21 cellular contexts compared by ENCODE assay signal in the genomic region with DNA sequence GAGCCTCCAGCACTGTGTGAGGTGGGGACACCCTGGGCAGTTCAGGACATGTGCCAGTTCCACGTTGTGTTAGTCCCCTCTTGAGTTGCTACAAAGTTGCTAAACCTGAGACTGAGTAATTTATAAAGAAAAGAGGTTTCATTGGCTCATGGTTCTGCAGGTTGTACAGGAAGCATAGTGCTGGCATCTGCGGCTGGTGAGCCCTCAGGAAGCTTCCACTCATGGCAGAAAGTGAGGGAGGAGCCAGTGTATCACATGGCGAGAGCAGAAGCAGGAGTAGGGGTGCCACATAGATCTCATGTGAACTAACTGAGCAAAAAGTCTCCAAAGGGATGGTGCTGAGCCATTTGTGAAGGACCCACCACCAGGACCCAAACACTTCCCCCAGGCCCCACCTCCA. TPM values are rescaled to one million over a fixed set of nuclear protein-coding genes. Genes with fewer than 3 reads are reported as not detected.
A peak's percentile ranks its signal among the peaks of the same experiment; 100 is the strongest.
DNase-seq lines count a peak whose midpoint lies in the region; ATAC-seq and TF ChIP-seq lines count a peak whose summit lies in the region.
"Had no signal": no experiment of that assay in that cellular context is flagged by ENCODE, and none has a peak within 500 bp of the region (broad histone marks: within the 10 kb centered on the region; RNA-seq: fewer than 3 reads in every experiment).

No MANE protein-coding gene starts in this region.

- no peaks in the 10 kb centered on the region for H3K9me3 ChIP-seq in left ventricle myocardium inferior (replicated peaks)
- no peaks in the 10 kb centered on the region for H3K9me3 ChIP-seq in lower lobe of right lung
- H3K9me3 ChIP-seq in upper lobe of right lung, result no peaks in the 10 kb centered on the region
- H3K9me3 ChIP-seq: A549, BE2C had no signal

- peaks cover 17% of the 10 kb centered on the region for H3K4me1 ChIP-seq in left ventricle myocardium inferior
- H3K4me1 ChIP-seq in lower lobe of right lung, result peaks cover 15% of the 10 kb centered on the region
- peaks cover 7% of the 10 kb centered on the region for H3K4me1 ChIP-seq in upper lobe of right lung
- H3K4me1 ChIP-seq: A549, BE2C had no signal

- H3K4me3 ChIP-seq in left ventricle myocardium inferior (no peak overlapping the region), lower lobe of right lung (no peak overlapping the region), upper lobe of right lung (no peak overlapping the region)
- H3K4me3 ChIP-seq: A549; BLaER1 treated with 17β-estradiol and CSF1 and Interleukin-3, amounts not matched to agents 10 nM and 100 nM had no signal

- intact Hi-C loops in left ventricle myocardium inferior (cut with micrococcal nuclease) (no loop called here), left cardiac atrium (cut with DNase I) (no loop called here), lower lobe of right lung (cut with DNase I) (no loop called here), upper lobe of right lung (cut with DNase I) (no loop called here)

- H3K27ac ChIP-seq in left ventricle myocardium inferior (replicated peaks) (peak overlapping the region; percentile 75), lower lobe of right lung (peak overlapping the region; percentile 64), upper lobe of right lung (peak overlapping the region; percentile 45)
- H3K27ac ChIP-seq: A549 had no signal

- H3K27me3 ChIP-seq in left ventricle myocardium inferior (ENCODE audit: low read depth), result no peaks in the 10 kb centered on the region
- no peaks in the 10 kb centered on the region for H3K27me3 ChIP-seq in lower lobe of right lung (ENCODE audit: low read depth)
- no peaks in the 10 kb centered on the region for H3K27me3 ChIP-seq in upper lobe of right lung
- H3K27me3 ChIP-seq: BE2C; BLaER1 treated with 17β-estradiol and CSF1 and Interleukin-3, amounts not matched to agents 10 nM and 100 nM had no signal

- ATAC-seq in left cardiac atrium (no peak), lower lobe of right lung (peak in 1 of 2 donors; percentile 42), upper lobe of right lung (no peak), HG03139 (IDR thresholded peaks at IDR 0.05; ENCODE audit: unreplicated experiment) (no peak)
- ATAC-seq: A549 had no signal

- TF ChIP-seq CTCF in left ventricle myocardium inferior (IDR thresholded peaks at IDR 0.05; ENCODE audit: borderline replicate concordance) (no peak), lower lobe of right lung (IDR thresholded peaks at IDR 0.05) (no peak), upper lobe of right lung (IDR thresholded peaks at IDR 0.05) (no peak)

- H3K36me3 ChIP-seq in left ventricle myocardium inferior (peaks cover 93% of the 10 kb centered on the region), lower lobe of right lung (peaks cover 74% of the 10 kb centered on the region), upper lobe of right lung (peaks cover 37% of the 10 kb centered on the region)
- H3K36me3 ChIP-seq: BE2C had no signal

- DNase-seq in left ventricle myocardium inferior (no peak), left cardiac atrium (no peak), lower lobe of right lung (peak; percentile 4), upper lobe of right lung (no peak), germinal center (ENCODE audit: low spot score) (no peak)
- DNase-seq: 8988T; ACHN; AML-193; BE2C; CD4-positive, alpha-beta T cell; CD8-positive, alpha-beta memory T cell; DMS 273 treated with DMSO at 0.1 percent for 48 hours; DMS53; DMS79 treated with DMSO at 0.1 percent for 48 hours; GF-D8; H7; HCEC 1CT had no signal

RNA-seq across cellular contexts. Expression of a gene that starts 33.2 kb away (rescaled TPM):
- total RNA-seq in left ventricle myocardium inferior, result 31.5 TPM
- 10 to 100 TPM; 24.4 to 30.6 TPM for total RNA-seq in left cardiac atrium
- 51.6 TPM for total RNA-seq in lower lobe of right lung
- total RNA-seq in upper lobe of right lung, result 44.3 TPM
- total RNA-seq: CD4-positive, alpha-beta T cell; CD8-positive, alpha-beta memory T cell had no signal

RNA-seq across cellular contexts. Expression of a gene that starts 35.6 kb away (rescaled TPM):
- total RNA-seq in left ventricle myocardium inferior (1,040 TPM), left cardiac atrium (100 to 1,000 TPM; 480 to 499 TPM), lower lobe of right lung (1.8 TPM), upper lobe of right lung (2.2 TPM)
- total RNA-seq: CD4-positive, alpha-beta T cell; CD8-positive, alpha-beta memory T cell; Daoy had no signal

Comparison
In these comparisons a context has a peak if more than half of its experiments do, and no peak if none do; other contexts are left out.
1. RNA of a gene that starts 35.6 kb away (total RNA-seq): 1,040 TPM in left ventricle myocardium inferior (single experiment) and 480 to 499 TPM in left cardiac atrium; 2.2 TPM in upper lobe of right lung (single experiment) and 1.8 TPM in lower lobe of right lung (single experiment); every median in the first group is over 100 times any median in the second.
2. Peak in every context shown above with its lines, with median percentiles within 50 percentile points of each other: H3K27ac ChIP-seq.